In genomic region chr10:44857363-44858016, GRCh38 we compare ENCODE assay signal across 7 cellular contexts. TPM values are rescaled to one million over a fixed set of nuclear protein-coding genes. Genes with fewer than 3 reads are reported as not detected.
DNase-seq lines count a peak whose midpoint lies in the region; TF ChIP-seq lines count a peak whose summit lies in the region.

No MANE protein-coding gene starts in this region.

- peak; percentile 75 for DNase-seq in GM10266 (ENCODE audit: extremely low spot score)
- DNase-seq in H7 = peak; percentile 93
- DNase-seq in MV-4-11 (lab: John Stamatoyannopoulos, UW) = peak; percentile 54
- peak; percentile 33 for DNase-seq in activated CD4-positive, alpha-beta T cell treated with anti-CD3 and anti-CD28 coated beads for 1 hour
- DNase-seq in colonic mucosa = peak; percentile 50
- DNase-seq in stimulated activated CD8-positive, alpha-beta memory T cell treated with anti-CD3 and anti-CD28 coated beads, Interleukin-12 subunit alpha, Interleukin-12 subunit beta, amount 100 ng/mL, for 4 hours (ENCODE audit: low read depth) = peak; percentile 25

- TF ChIP-seq CTCF in GM10266 (IDR thresholded peaks at IDR 0.05; ENCODE audit: control insufficient read depth, insufficient read depth, low read depth, missing control alignments) = peak; percentile 99
- peak; percentile 99 for TF ChIP-seq CTCF in colonic mucosa (IDR thresholded peaks at IDR 0.05)
- TF ChIP-seq CTCF in liver (IDR thresholded peaks at IDR 0.05; ENCODE audit: low read depth, low read length, missing input control) = peak; percentile 97

- H3K9me3 ChIP-seq in colonic mucosa = no peaks in the 10 kb centered on the region
- no peaks in the 10 kb centered on the region for H3K9me3 ChIP-seq in liver (ENCODE audit: control insufficient read depth in 4 of 4, low read length in 3 of 4)

- no peak overlapping the region for H3K27ac ChIP-seq in colonic mucosa
- no peak overlapping the region for H3K27ac ChIP-seq in liver (ENCODE audit: low read depth in 1 of 2, low read length in 2 of 2)

- 41% methylated on average over 9 of the region's 9 CpGs for WGBS in liver

- no peaks in the 10 kb centered on the region for H3K36me3 ChIP-seq in H7 (replicated peaks; ENCODE audit: control insufficient read depth, insufficient read depth, low read length)
- H3K36me3 ChIP-seq in colonic mucosa = no peaks in the 10 kb centered on the region
- H3K36me3 ChIP-seq in liver (ENCODE audit: control insufficient read depth in 4 of 4, insufficient read depth in 3 of 4, low read depth in 1 of 4, low read length in 3 of 4) = no peaks in the 10 kb centered on the region

- no peaks in the 10 kb centered on the region for H3K4me1 ChIP-seq in colonic mucosa
- H3K4me1 ChIP-seq in liver (ENCODE audit: control insufficient read depth in 4 of 4, insufficient read depth in 4 of 4, low read length in 3 of 4) = peaks cover 0 to 4% (median 2%) of the 10 kb centered on the region in 4 donors

- TF ChIP-seq RAD21 in liver (IDR thresholded peaks at IDR 0.05) = peak; percentile 94 to 97

- H3K9ac ChIP-seq in colonic mucosa (ENCODE audit: low read depth in 2 of 2, low read length in 2 of 2) = no peak overlapping the region
- no peak overlapping the region for H3K9ac ChIP-seq in liver (ENCODE audit: low read depth in 1 of 2, low read length in 2 of 2)

- H3K27me3 ChIP-seq in H7 (ENCODE audit: control insufficient read depth, insufficient read depth, low read length) = no peaks in the 10 kb centered on the region; the same call in 1 of the 2 replicates
- no peaks in the 10 kb centered on the region for H3K27me3 ChIP-seq in colonic mucosa
- no peaks in the 10 kb centered on the region for H3K27me3 ChIP-seq in liver (ENCODE audit: control insufficient read depth in 4 of 4, insufficient read depth in 4 of 4, low read length in 3 of 4)

- intact Hi-C loops in colonic mucosa (cut with DNase I) = loop anchor here (5.0 to 10.0 kb wide), 3 partner anchors 123 to 553 kb away; no protein-coding TSS in a partner anchor

- H3K4me3 ChIP-seq in H7 (ENCODE audit: insufficient read depth, low read depth, low read length) (no peak overlapping the region), colonic mucosa (no peak overlapping the region), liver (ENCODE audit: low read depth in 1 of 3, low read length in 3 of 3) (no peak overlapping the region)

TF ChIP-seq in liver, 16 proteins besides CTCF, POLR2A, EP300 and RAD21:
- no peak for TF ChIP-seq ATF3 (IDR thresholded peaks at IDR 0.05)
- TF ChIP-seq RXRA (IDR thresholded peaks at IDR 0.05) = peak; percentile 30 to 45
- no peak for TF ChIP-seq EGR1 (IDR thresholded peaks at IDR 0.05; ENCODE audit: low read depth in 2 of 2)
- TF ChIP-seq FOXA2 (IDR thresholded peaks at IDR 0.05) = no peak
- TF ChIP-seq JUND (IDR thresholded peaks at IDR 0.05) = no peak
- TF ChIP-seq YY1 (IDR thresholded peaks at IDR 0.05) = no peak
- TF ChIP-seq TAF1 (conservative IDR thresholded peaks at IDR 0.05) = no peak
- no peak for TF ChIP-seq FOXA1 (IDR thresholded peaks at IDR 0.05)
- TF ChIP-seq REST (IDR thresholded peaks at IDR 0.05) = no peak
- peak; percentile 83 for TF ChIP-seq NR2F2 (IDR thresholded peaks at IDR 0.05)
- TF ChIP-seq GABPA (IDR thresholded peaks at IDR 0.05 in 1 of 2, conservative IDR thresholded peaks at IDR 0.05 in 1 of 2) = no peak
- TF ChIP-seq ZBTB33 (IDR thresholded peaks at IDR 0.05) = no peak
- TF ChIP-seq SP1 (IDR thresholded peaks at IDR 0.05) = peak; percentile 12
- TF ChIP-seq HNF4A (conservative IDR thresholded peaks at IDR 0.05) = no peak

RNA-seq across cellular contexts. Expression of gene TMEM72, which starts 53.6 kb away (rescaled TPM):
- total RNA-seq in H7 (2014; rRNA removed; shearing (Covaris generic)) = not detected in 2 replicates
- 10 to 100 TPM; 14.5 to 17.6 TPM for total RNA-seq in colonic mucosa
- under 1 TPM in 1 of 2 donors, not detected in 1; 0.33 TPM for total RNA-seq in liver
- polyA plus RNA-seq in liver = under 1 TPM in 1 of 2 donors, not detected in 1; 0.02 TPM

Comparison
In these comparisons a context has a peak if more than half of its experiments do, and no peak if none do; other contexts are left out.
1. DNase-seq: peak in every context shown above with its lines; median percentile 93 in H7; 75 in GM10266; 54 in MV-4-11; 50 in colonic mucosa; 33 in activated CD4-positive, alpha-beta T cell treated with anti-CD3 and anti-CD28 coated beads for 1 hour; 25 in stimulated activated CD8-positive, alpha-beta memory T cell treated with anti-CD3 and anti-CD28 coated beads, Interleukin-12 subunit alpha, Interleukin-12 subunit beta, amount 100 ng/mL, for 4 hours.
2. RNA of gene TMEM72, which starts 53.6 kb away (total RNA-seq): 14.5 to 17.6 TPM in colonic mucosa; 0.33 TPM in liver and not detected in H7; every median in the first group is over 10 times any median in the second.
3. Peak in every context shown above with its lines, with median percentiles within 50 percentile points of each other: CTCF ChIP-seq.